In genomic region chr3:47163990-47164848, GRCh38 we compare ENCODE assay signal across 8 cellular contexts. TPM values are rescaled to one million over a fixed set of nuclear protein-coding genes. Genes with fewer than 3 reads are reported as not detected.
A peak's percentile ranks its signal among the peaks of the same experiment; 100 is the strongest.
DNase-seq lines count a peak whose midpoint lies in the region; ATAC-seq, FAIRE-seq and TF ChIP-seq lines count a peak whose summit lies in the region.

TSS of gene SETD2 (minus strand) at chr3:47164113. CDS start at chr3:47163924, 189 bp downstream.

- H3K4me1 Mint-ChIP-seq in WTC11 (peaks cover 41% of the 10 kb centered on the region), immature natural killer cell (peaks cover 51 to 58% of the 10 kb centered on the region in 2 donors)

- H3K27me3 Mint-ChIP-seq in WTC11 (ENCODE audit: low read depth) (no peaks in the 10 kb centered on the region), immature natural killer cell (ENCODE audit: low read depth in 3 of 3) (peaks cover 14 to 27% (median 17%) of the 10 kb centered on the region in 3 donors)

- CTCF ChIA-PET in WTC11 (lab: Charles Lee): interaction anchor here (0.5 to 1.9 kb wide), 20 partner anchors 9 to 1752 kb away, joined by 3 to 9 read pairs (median 4); partner anchors contain the start of gene PTPN23

- peak; percentile 48 for ATAC-seq in GM18861 (IDR thresholded peaks at IDR 0.05; ENCODE audit: unreplicated experiment)
- peak; percentile 57 for ATAC-seq in HG03095 (IDR thresholded peaks at IDR 0.05; ENCODE audit: unreplicated experiment)
- peak; percentile 89 for ATAC-seq in WTC11

- H3K9me3 Mint-ChIP-seq in WTC11: no peaks in the 10 kb centered on the region
- H3K9me3 Mint-ChIP-seq in immature natural killer cell: no peaks in the 10 kb centered on the region

- POLR2A ChIA-PET in WTC11 (lab: Charles Lee): interaction anchor here (0.5 to 1.4 kb wide), 11 partner anchors 17 to 1887 kb away, joined by 3 to 6 read pairs (median 3); partner anchors contain the start of gene DHX30

- no peaks in the 10 kb centered on the region for H3K27me3 ChIP-seq in bronchial epithelial cell (ENCODE audit: control insufficient read depth, insufficient read depth, low read length)

- in situ Hi-C loops in ACHN (cut with HindIII; ENCODE audit: low pct_ligation_motif_present, low pct_unique_long_range_greater_than_20kb, low sequenced_read_pairs): no loop called here

- TF ChIP-seq CTCF in WTC11 (IDR thresholded peaks at IDR 0.05): no peak
- TF ChIP-seq CTCF in bronchial epithelial cell (IDR thresholded peaks at IDR 0.05; ENCODE audit: insufficient read depth, low read length, severe bottlenecking): peak; percentile 49

- peak; percentile 89 for DNase-seq in ACHN
- peak; percentile 69 for DNase-seq in NCI-H2196 treated with DMSO at 0.1 percent for 48 hours (lab: John Stamatoyannopoulos, UW; ENCODE audit: unreplicated experiment)
- peak; percentile 91 for DNase-seq in WTC11 (ENCODE audit: low spot score)
- DNase-seq in bronchial epithelial cell (ENCODE audit: low read depth): peak; percentile 76
- DNase-seq in immature natural killer cell: peak; percentile 84 to 86 (median 86)
- DNase-seq in smooth muscle cell of the brain vasculature (ENCODE audit: low read depth, low spot score): peak; percentile 68

- H3K4me3 Mint-ChIP-seq in WTC11 (peak within 1 kb of the TSS; percentile 93), immature natural killer cell (peak within 1 kb of the TSS; percentile 99 to 100 (median 99))

- no peaks in the 10 kb centered on the region for H3K36me3 ChIP-seq in bronchial epithelial cell (ENCODE audit: control insufficient read depth, insufficient read depth, low read length)

- H3K4me3 ChIP-seq in bronchial epithelial cell (ENCODE audit: low read depth, low read length): peak within 1 kb of the TSS; percentile 96

- H3K36me3 Mint-ChIP-seq in WTC11 (peaks cover 4% of the 10 kb centered on the region; the same call in 1 of the 2 replicates), immature natural killer cell (peaks cover 0 to 5% (median 0%) of the 10 kb centered on the region in 3 donors)

- H3K27ac Mint-ChIP-seq in WTC11 (peak within 1 kb of the TSS; percentile 99), immature natural killer cell (peak within 1 kb of the TSS; percentile 98 to 100 (median 99))

- FAIRE-seq in bronchial epithelial cell (lab: Jason Lieb, UNC): no peak

TF ChIP-seq in WTC11, 78 proteins besides CTCF, POLR2A, EP300 and RAD21 (continues in another document):
- TF ChIP-seq SMAD4 (CRISPR knock-in tag; IDR thresholded peaks at IDR 0.05) (peak; percentile 73; the same call in 1 of the 2 replicates), ZBTB43 (CRISPR knock-in tag; IDR thresholded peaks at IDR 0.05) (no peak), PRRX2 (CRISPR knock-in tag; IDR thresholded peaks at IDR 0.05) (no peak), ZNF396 (CRISPR knock-in tag; IDR thresholded peaks at IDR 0.05; ENCODE audit: borderline replicate concordance) (no peak), GRHL2 (CRISPR knock-in tag; IDR thresholded peaks at IDR 0.05; ENCODE audit: insufficient replicate concordance, severe bottlenecking) (no peak), CBFB (CRISPR knock-in tag; IDR thresholded peaks at IDR 0.05; ENCODE audit: low read depth) (no peak), SMAD3 (CRISPR knock-in tag; IDR thresholded peaks at IDR 0.05; ENCODE audit: borderline replicate concordance) (no peak), MAX (CRISPR knock-in tag; IDR thresholded peaks at IDR 0.05) (peak; percentile 67), GABPB1 (CRISPR knock-in tag; IDR thresholded peaks at IDR 0.05) (peak; percentile 47), HMGA2 (CRISPR knock-in tag; IDR thresholded peaks at IDR 0.05) (no peak), ETV6 (CRISPR knock-in tag; IDR thresholded peaks at IDR 0.05) (no peak), STAT6 (CRISPR knock-in tag; conservative IDR thresholded peaks at IDR 0.05; ENCODE audit: low read depth) (no peak), E2F1 (CRISPR knock-in tag; IDR thresholded peaks at IDR 0.05) (no peak), JUN (CRISPR knock-in tag; IDR thresholded peaks at IDR 0.05) (peak; percentile 83), SP1 (CRISPR knock-in tag; conservative IDR thresholded peaks at IDR 0.05) (peak; percentile 66), FOXP1 (CRISPR knock-in tag; IDR thresholded peaks at IDR 0.05; ENCODE audit: borderline replicate concordance) (peak; percentile 41; the same call in 1 of the 2 replicates), IRF2 (CRISPR knock-in tag; IDR thresholded peaks at IDR 0.05; ENCODE audit: borderline replicate concordance, low read depth) (no peak), ZNF532 (CRISPR knock-in tag; IDR thresholded peaks at IDR 0.05; ENCODE audit: borderline replicate concordance) (no peak), ZNF263 (CRISPR knock-in tag; IDR thresholded peaks at IDR 0.05; ENCODE audit: low read depth) (no peak), ESRRA (CRISPR knock-in tag; IDR thresholded peaks at IDR 0.05; ENCODE audit: borderline replicate concordance) (no peak), JAZF1 (CRISPR knock-in tag; IDR thresholded peaks at IDR 0.05) (no peak)

RNA-seq across cellular contexts. Expression of gene SETD2, which starts in this region (rescaled TPM):
- total RNA-seq in WTC11 (2021) (33.5 to 39.8 TPM (median 33.5 TPM) in 3 replicates), bronchial epithelial cell (19.7 and 26.9 TPM in 2 replicates)
- polyA plus RNA-seq in immature natural killer cell: 10 to 100 TPM in 1 of 3 donors, 1 to 10 TPM in 2; 7.4 to 27.0 (median 8.2) TPM

Comparison
In these comparisons a context has a peak if more than half of its experiments do, and no peak if none do; other contexts are left out.
1. Peak in every context shown above with its lines: DNase-seq, ATAC-seq and H3K4me3 ChIP-seq.